In genomic region chr6:116512155-116512559, GRCh38 we compare ENCODE assay signal across 9 cellular contexts. TPM values are rescaled to one million over a fixed set of nuclear protein-coding genes. Genes with fewer than 3 reads are reported as not detected.
DNase-seq lines count a peak whose midpoint lies in the region; ATAC-seq and TF ChIP-seq lines count a peak whose summit lies in the region.
"Had no signal": no experiment of that assay in that cellular context is flagged by ENCODE, and none has a peak within 500 bp of the region (broad histone marks: within the 10 kb centered on the region; RNA-seq: fewer than 3 reads in every experiment).

No MANE protein-coding gene starts in this region.

- peak overlapping the region; percentile 82 to 90 (median 85) for H3K27ac ChIP-seq in gastroesophageal sphincter
- peak overlapping the region; percentile 40 for H3K27ac ChIP-seq in temporal lobe (ENCODE audit: low read depth, low read length)

- peaks cover 0 to 27% (median 5%) of the 10 kb centered on the region in 3 donors for H3K4me1 ChIP-seq in gastroesophageal sphincter

- H3K36me3 ChIP-seq in gastroesophageal sphincter: peaks cover 0 to 7% of the 10 kb centered on the region in 2 donors

- H3K27ac Mint-ChIP-seq in activated CD8-positive, alpha-beta T cell treated with anti-CD3 and anti-CD28 coated beads, Interleukin-2, amount 10 ng/mL, durations not matched to agents 7 days and 5 days: no peak overlapping the region

- POLR2A ChIA-PET in activated CD8-positive, alpha-beta T cell treated with anti-CD3 and anti-CD28 coated beads, Interleukin-2, amount 10 ng/mL, durations not matched to agents 7 days and 5 days (lab: Charles Lee): no interaction called here

- no peak overlapping the region for H3K4me3 Mint-ChIP-seq in activated CD8-positive, alpha-beta T cell treated with anti-CD3 and anti-CD28 coated beads, Interleukin-2, amount 10 ng/mL, durations not matched to agents 7 days and 5 days

- H3K9me3 Mint-ChIP-seq in activated CD8-positive, alpha-beta T cell treated with anti-CD3 and anti-CD28 coated beads, Interleukin-2, amount 10 ng/mL, durations not matched to agents 7 days and 5 days (ENCODE audit: insufficient read depth): no peaks in the 10 kb centered on the region

- H3K27me3 ChIP-seq in gastroesophageal sphincter: no peaks in the 10 kb centered on the region

- no peaks in the 10 kb centered on the region for H3K36me3 Mint-ChIP-seq in activated CD8-positive, alpha-beta T cell treated with anti-CD3 and anti-CD28 coated beads, Interleukin-2, amount 10 ng/mL, durations not matched to agents 7 days and 5 days (ENCODE audit: low read depth)

- CTCF ChIA-PET in activated CD8-positive, alpha-beta T cell treated with anti-CD3 and anti-CD28 coated beads, Interleukin-2, amount 10 ng/mL, durations not matched to agents 7 days and 5 days (lab: Charles Lee): interaction anchor here (0.8 to 1.3 kb wide), 4 partner anchors 68 to 295 kb away, joined by 3 to 7 read pairs (median 4); no protein-coding TSS in a partner anchor

- TF ChIP-seq CTCF in gastroesophageal sphincter (IDR thresholded peaks at IDR 0.05): no peak

- peak overlapping the region; percentile 49 to 50 for H3K4me3 ChIP-seq in gastroesophageal sphincter

- DNase-seq in activated CD8-positive, alpha-beta T cell treated with anti-CD3 and anti-CD28 coated beads, Interleukin-2, amount 10 ng/mL, durations not matched to agents 7 days and 5 days: no peak
- no peak for DNase-seq in effector CD4-positive, alpha-beta T cell
- no peak for DNase-seq in activated effector memory CD4-positive, alpha-beta T cell treated with anti-CD3 and anti-CD28 coated beads, Interleukin-2, amount 50 U/mL, for 16 hours

- WGBS in gastroesophageal sphincter (ENCODE audit: low coverage in 1 of 2), 2 donors: 26 to 36% methylated on average over 4 of the region's 4 CpGs

- peaks cover 18% of the 10 kb centered on the region for H3K27me3 Mint-ChIP-seq in activated CD8-positive, alpha-beta T cell treated with anti-CD3 and anti-CD28 coated beads, Interleukin-2, amount 10 ng/mL, durations not matched to agents 7 days and 5 days (ENCODE audit: low read depth)

- no peaks in the 10 kb centered on the region for H3K9me3 ChIP-seq in gastroesophageal sphincter

- H3K4me1 Mint-ChIP-seq in activated CD8-positive, alpha-beta T cell treated with anti-CD3 and anti-CD28 coated beads, Interleukin-2, amount 10 ng/mL, durations not matched to agents 7 days and 5 days (ENCODE audit: low read depth): no peaks in the 10 kb centered on the region

- TF ChIP-seq POLR2A in gastroesophageal sphincter (IDR thresholded peaks at IDR 0.05): no peak

- TF ChIP-seq EP300 in gastroesophageal sphincter (IDR thresholded peaks at IDR 0.05): no peak

- ATAC-seq in GM19468 (IDR thresholded peaks at IDR 0.05; ENCODE audit: extremely low read depth, unreplicated experiment): peak; percentile 50
- peak; percentile 59 for ATAC-seq in HG03565 (IDR thresholded peaks at IDR 0.05; ENCODE audit: unreplicated experiment)
- ATAC-seq in gastroesophageal sphincter: peak; percentile 42
- ATAC-seq in activated CD8-positive, alpha-beta T cell treated with anti-CD3 and anti-CD28 coated beads, Interleukin-2, amount 10 ng/mL, durations not matched to agents 7 days and 5 days: no peak
- ATAC-seq in GM19397 (IDR thresholded peaks at IDR 0.05; ENCODE audit: unreplicated experiment): no peak

RNA-seq across cellular contexts. Expression of gene CALHM5, which starts 0.7 kb away (rescaled TPM):
- total RNA-seq in gastroesophageal sphincter (1 to 10 TPM in 3 of 4 donors, under 1 TPM in 1; 0.81 to 6.0 (median 3.0) TPM), temporal lobe (0.25 TPM)
- not detected for total RNA-seq in activated CD8-positive, alpha-beta T cell treated with anti-CD3 and anti-CD28 coated beads, Interleukin-2, amount 10 ng/mL, durations not matched to agents 7 days and 5 days

RNA-seq across cellular contexts. Expression of gene TRAPPC3L, which starts 33.3 kb away (rescaled TPM):
- total RNA-seq in gastroesophageal sphincter (not detected), temporal lobe (under 0.01 TPM)
- not detected for total RNA-seq in activated CD8-positive, alpha-beta T cell treated with anti-CD3 and anti-CD28 coated beads, Interleukin-2, amount 10 ng/mL, durations not matched to agents 7 days and 5 days

RNA-seq across cellular contexts. Expression of gene CALHM4, which starts 41.4 kb away (rescaled TPM):
- not detected for total RNA-seq in gastroesophageal sphincter
- total RNA-seq in temporal lobe: not detected
- not detected for total RNA-seq in activated CD8-positive, alpha-beta T cell treated with anti-CD3 and anti-CD28 coated beads, Interleukin-2, amount 10 ng/mL, durations not matched to agents 7 days and 5 days
- total RNA-seq: subcutaneous adipose tissue had no signal

RNA-seq across cellular contexts. Expression of gene CALHM6, which starts 51.0 kb away (rescaled TPM):
- total RNA-seq in gastroesophageal sphincter (1 to 10 TPM in 2 of 4 donors, under 1 TPM in 1, not detected in 1; 0.50 to 6.9 (median 4.2) TPM), temporal lobe (3.9 TPM)
- total RNA-seq in activated CD8-positive, alpha-beta T cell treated with anti-CD3 and anti-CD28 coated beads, Interleukin-2, amount 10 ng/mL, durations not matched to agents 7 days and 5 days: 10 to 100 TPM; 19.3 to 20.6 TPM

RNA-seq across cellular contexts. Expression of gene RWDD1, which starts 59.1 kb away (rescaled TPM):
- total RNA-seq in gastroesophageal sphincter (10 to 100 TPM; 56.1 to 77.3 (median 60.3) TPM), temporal lobe (19.7 TPM)
- total RNA-seq in activated CD8-positive, alpha-beta T cell treated with anti-CD3 and anti-CD28 coated beads, Interleukin-2, amount 10 ng/mL, durations not matched to agents 7 days and 5 days: 10 to 100 TPM; 39.8 to 45.2 TPM

Comparison
In these comparisons a context has a peak if more than half of its experiments do, and no peak if none do; other contexts are left out.
1. ATAC-seq: peak in GM19468 (single experiment), HG03565 (single experiment) and gastroesophageal sphincter (single experiment); none in activated CD8-positive, alpha-beta T cell treated with anti-CD3 and anti-CD28 coated beads, Interleukin-2, amount 10 ng/mL, durations not matched to agents 7 days and 5 days (single experiment) and GM19397 (single experiment).